In genomic region chr20:17014967-17015366, GRCh38 we compare ENCODE assay signal across 33 cellular contexts.
"Had no signal": no experiment of that assay in that cellular context is flagged by ENCODE, and none has a peak within 500 bp of the region (broad histone marks: within the 10 kb centered on the region; RNA-seq: fewer than 3 reads in every experiment).

No MANE protein-coding gene starts in this region.

- H3K36me3 Mint-ChIP-seq: activated CD4-positive, alpha-beta memory T cell treated with anti-CD3 and anti-CD28 coated beads for 36 hours; activated CD8-positive, alpha-beta memory T cell treated with anti-CD3 and anti-CD28 coated beads, Interleukin-2, amount 10 ng/mL, durations not matched to agents 7 days and 5 days; activated naive CD4-positive, alpha-beta T cell treated with anti-CD3 and anti-CD28 coated beads, Interleukin-2, amount 50 U/mL, for 24 hours; activated naive CD8-positive, alpha-beta T cell treated with anti-CD3 and anti-CD28 coated beads for 36 hours had no signal

- H3K27ac Mint-ChIP-seq: activated CD4-positive, alpha-beta memory T cell treated with anti-CD3 and anti-CD28 coated beads for 36 hours; activated CD4-positive, alpha-beta T cell treated with anti-CD3 and anti-CD28 coated beads for 36 hours; activated CD4-positive, alpha-beta T cell treated with anti-CD3 and anti-CD28 coated beads, Interleukin-2, amount 10 ng/mL, durations not matched to agents 24 days and 14 days; activated CD8-positive, alpha-beta memory T cell treated with anti-CD3 and anti-CD28 coated beads, Interleukin-2, amount 10 ng/mL, durations not matched to agents 7 days and 5 days; activated CD8-positive, alpha-beta T cell treated with anti-CD3 and anti-CD28 coated beads, Interleukin-2, amount 10 ng/mL, durations not matched to agents 7 days and 5 days; activated naive CD4-positive, alpha-beta T cell treated with anti-CD3 and anti-CD28 coated beads for 36 hours; activated naive CD4-positive, alpha-beta T cell treated with anti-CD3 and anti-CD28 coated beads, Interleukin-2, amount 50 U/mL, for 24 hours; activated naive CD8-positive, alpha-beta T cell treated with anti-CD3 and anti-CD28 coated beads for 36 hours; activated naive CD8-positive, alpha-beta T cell treated with anti-CD3 and anti-CD28 coated beads, Interleukin-2, amount 50 U/mL, for 24 hours; activated T-helper 1 cell treated with anti-CD3 and anti-CD28 coated beads, Interleukin-12 subunit alpha, Interleukin-12 subunit beta, Interleukin-2, Interleukin-4 antibody, amounts not matched to agents 30 ng/mL and 10 ng/mL and 1 ng/mL, durations not matched to agents 14 hours and 24 hours and 36 hours; activated T-helper 2 cell treated with anti-CD3 and anti-CD28 coated beads, Interferon-gamma antibody, Interleukin-2, Interleukin-4, amounts not matched to agents 10 μg/mL and 5 μg/mL and 100 μg/mL, durations not matched to agents 14 hours and 24 hours and 36 hours; dendritic cell treated with granulocyte-macrophage colony-stimulating factor and Interleukin-4, amounts not matched to agents 40 ng/mL and 50 ng/mL, for 4 days; endodermal cell had no signal

- H3K9me3 Mint-ChIP-seq: activated CD4-positive, alpha-beta memory T cell treated with anti-CD3 and anti-CD28 coated beads for 36 hours; activated CD4-positive, alpha-beta T cell treated with anti-CD3 and anti-CD28 coated beads, Interleukin-2, amount 10 ng/mL, durations not matched to agents 24 days and 14 days; activated naive CD4-positive, alpha-beta T cell treated with anti-CD3 and anti-CD28 coated beads for 36 hours; activated naive CD4-positive, alpha-beta T cell treated with anti-CD3 and anti-CD28 coated beads, Interleukin-2, amount 50 U/mL, for 24 hours; activated naive CD8-positive, alpha-beta T cell treated with anti-CD3 and anti-CD28 coated beads for 36 hours; activated naive CD8-positive, alpha-beta T cell treated with anti-CD3 and anti-CD28 coated beads, Interleukin-2, amount 50 U/mL, for 24 hours; activated T-helper 1 cell treated with anti-CD3 and anti-CD28 coated beads, Interleukin-12 subunit alpha, Interleukin-12 subunit beta, Interleukin-2, Interleukin-4 antibody, amounts not matched to agents 30 ng/mL and 10 ng/mL and 1 ng/mL, durations not matched to agents 14 hours and 24 hours and 36 hours; activated T-helper 2 cell treated with anti-CD3 and anti-CD28 coated beads, Interferon-gamma antibody, Interleukin-2, Interleukin-4, amounts not matched to agents 10 μg/mL and 5 μg/mL and 100 μg/mL, durations not matched to agents 14 hours and 24 hours and 36 hours; endodermal cell had no signal

- H3K9me3 ChIP-seq: adrenal gland, body of pancreas, breast epithelium, gastrocnemius medialis had no signal

- H3K27ac ChIP-seq: adrenal gland, body of pancreas, breast epithelium, cardiac muscle cell, coronary artery, foreskin keratinocyte, gastrocnemius medialis, heart left ventricle had no signal

- DNase-seq: activated CD4-positive, alpha-beta memory T cell treated with anti-CD3 and anti-CD28 coated beads for 36 hours; activated CD4-positive, alpha-beta T cell treated with anti-CD3 and anti-CD28 coated beads for 36 hours; activated CD4-positive, alpha-beta T cell treated with anti-CD3 and anti-CD28 coated beads, Interleukin-2, amount 10 ng/mL, durations not matched to agents 24 days and 14 days; activated CD4-positive, CD25-positive, alpha-beta regulatory T cell; activated CD4-positive, CD25-positive, alpha-beta regulatory T cell treated with anti-CD3 and anti-CD28 coated beads, Interleukin-2, amount 50 U/mL, for 72 hours; activated CD8-positive, alpha-beta memory T cell treated with anti-CD3 and anti-CD28 coated beads, Interleukin-2, amount 10 ng/mL, durations not matched to agents 7 days and 5 days; activated CD8-positive, alpha-beta memory T cell treated with anti-CD3 and anti-CD28 coated beads, Interleukin-2, amount 50 U/mL, for 4 hours; activated CD8-positive, alpha-beta T cell treated with anti-CD3 and anti-CD28 coated beads, Interleukin-2, amount 10 ng/mL, durations not matched to agents 7 days and 5 days; activated effector memory CD4-positive, alpha-beta T cell treated with anti-CD3 and anti-CD28 coated beads, Interleukin-2, amount 50 U/mL, for 16 hours; activated naive CD4-positive, alpha-beta T cell treated with anti-CD3 and anti-CD28 coated beads for 36 hours; activated naive CD8-positive, alpha-beta T cell treated with anti-CD3 and anti-CD28 coated beads for 36 hours; activated naive CD8-positive, alpha-beta T cell treated with anti-CD3 and anti-CD28 coated beads, Interleukin-2, amount 50 U/mL, for 24 hours; activated T-cell treated with anti-CD3 and anti-CD28 coated beads, Interleukin-2, amount 50 U/mL, for 1 hour; activated T-cell treated with anti-CD3 and anti-CD28 coated beads, Interleukin-2, amount 50 U/mL, for 48 hours; adrenal gland; aorta; body of pancreas; central memory CD4-positive, alpha-beta T cell; effector memory CD4-positive, alpha-beta T cell; endodermal cell; foreskin keratinocyte; gastrocnemius medialis; heart left ventricle; T-helper 2 cell had no signal

- H3K27me3 Mint-ChIP-seq: activated CD4-positive, alpha-beta memory T cell treated with anti-CD3 and anti-CD28 coated beads for 36 hours; activated CD4-positive, alpha-beta T cell treated with anti-CD3 and anti-CD28 coated beads for 36 hours; activated CD4-positive, alpha-beta T cell treated with anti-CD3 and anti-CD28 coated beads, Interleukin-2, amount 10 ng/mL, durations not matched to agents 24 days and 14 days; activated CD8-positive, alpha-beta memory T cell treated with anti-CD3 and anti-CD28 coated beads, Interleukin-2, amount 10 ng/mL, durations not matched to agents 7 days and 5 days; activated naive CD4-positive, alpha-beta T cell treated with anti-CD3 and anti-CD28 coated beads, Interleukin-2, amount 50 U/mL, for 24 hours; activated naive CD8-positive, alpha-beta T cell treated with anti-CD3 and anti-CD28 coated beads for 36 hours; activated naive CD8-positive, alpha-beta T cell treated with anti-CD3 and anti-CD28 coated beads, Interleukin-2, amount 50 U/mL, for 24 hours; dendritic cell treated with granulocyte-macrophage colony-stimulating factor and Interleukin-4, amounts not matched to agents 40 ng/mL and 50 ng/mL, for 4 days had no signal

- H3K4me1 ChIP-seq: adrenal gland, body of pancreas, breast epithelium, foreskin keratinocyte, gastrocnemius medialis, heart left ventricle had no signal

- H3K36me3 ChIP-seq: adrenal gland, breast epithelium, cardiac muscle cell, gastrocnemius medialis, heart left ventricle had no signal

- H3K4me3 Mint-ChIP-seq: activated CD4-positive, alpha-beta memory T cell treated with anti-CD3 and anti-CD28 coated beads for 36 hours; activated CD4-positive, alpha-beta T cell treated with anti-CD3 and anti-CD28 coated beads for 36 hours; activated CD4-positive, alpha-beta T cell treated with anti-CD3 and anti-CD28 coated beads, Interleukin-2, amount 10 ng/mL, durations not matched to agents 24 days and 14 days; activated CD8-positive, alpha-beta memory T cell treated with anti-CD3 and anti-CD28 coated beads, Interleukin-2, amount 10 ng/mL, durations not matched to agents 7 days and 5 days; activated CD8-positive, alpha-beta T cell treated with anti-CD3 and anti-CD28 coated beads, Interleukin-2, amount 10 ng/mL, durations not matched to agents 7 days and 5 days; activated naive CD4-positive, alpha-beta T cell treated with anti-CD3 and anti-CD28 coated beads for 36 hours; activated naive CD4-positive, alpha-beta T cell treated with anti-CD3 and anti-CD28 coated beads, Interleukin-2, amount 50 U/mL, for 24 hours; activated naive CD8-positive, alpha-beta T cell treated with anti-CD3 and anti-CD28 coated beads for 36 hours; activated naive CD8-positive, alpha-beta T cell treated with anti-CD3 and anti-CD28 coated beads, Interleukin-2, amount 50 U/mL, for 24 hours; activated T-helper 1 cell treated with anti-CD3 and anti-CD28 coated beads, Interleukin-12 subunit alpha, Interleukin-12 subunit beta, Interleukin-2, Interleukin-4 antibody, amounts not matched to agents 30 ng/mL and 10 ng/mL and 1 ng/mL, durations not matched to agents 14 hours and 24 hours and 36 hours; dendritic cell treated with granulocyte-macrophage colony-stimulating factor and Interleukin-4, amounts not matched to agents 40 ng/mL and 50 ng/mL, for 4 days; endodermal cell had no signal

- H3K27me3 ChIP-seq: adrenal gland, body of pancreas, cardiac muscle cell, dorsolateral prefrontal cortex, foreskin keratinocyte, gastrocnemius medialis had no signal

- H3K4me1 Mint-ChIP-seq: activated CD4-positive, alpha-beta T cell treated with anti-CD3 and anti-CD28 coated beads for 36 hours; activated CD4-positive, alpha-beta T cell treated with anti-CD3 and anti-CD28 coated beads, Interleukin-2, amount 10 ng/mL, durations not matched to agents 24 days and 14 days; activated CD8-positive, alpha-beta memory T cell treated with anti-CD3 and anti-CD28 coated beads, Interleukin-2, amount 10 ng/mL, durations not matched to agents 7 days and 5 days; activated naive CD4-positive, alpha-beta T cell treated with anti-CD3 and anti-CD28 coated beads, Interleukin-2, amount 50 U/mL, for 24 hours; activated naive CD8-positive, alpha-beta T cell treated with anti-CD3 and anti-CD28 coated beads for 36 hours; activated naive CD8-positive, alpha-beta T cell treated with anti-CD3 and anti-CD28 coated beads, Interleukin-2, amount 50 U/mL, for 24 hours had no signal

- ATAC-seq: activated CD4-positive, alpha-beta T cell treated with anti-CD3 and anti-CD28 coated beads for 36 hours; activated CD8-positive, alpha-beta memory T cell treated with anti-CD3 and anti-CD28 coated beads, Interleukin-2, amount 10 ng/mL, durations not matched to agents 7 days and 5 days; activated CD8-positive, alpha-beta T cell treated with anti-CD3 and anti-CD28 coated beads, Interleukin-2, amount 10 ng/mL, durations not matched to agents 7 days and 5 days; activated naive CD8-positive, alpha-beta T cell treated with anti-CD3 and anti-CD28 coated beads, Interleukin-2, amount 50 U/mL, for 24 hours; body of pancreas; esophagus mucosa; foreskin keratinocyte; gastrocnemius medialis; heart left ventricle had no signal

- H3K4me3 ChIP-seq: adrenal gland, body of pancreas, breast epithelium, cardiac muscle cell, coronary artery, gastrocnemius medialis, heart left ventricle had no signal
